In the genomic region with DNA sequence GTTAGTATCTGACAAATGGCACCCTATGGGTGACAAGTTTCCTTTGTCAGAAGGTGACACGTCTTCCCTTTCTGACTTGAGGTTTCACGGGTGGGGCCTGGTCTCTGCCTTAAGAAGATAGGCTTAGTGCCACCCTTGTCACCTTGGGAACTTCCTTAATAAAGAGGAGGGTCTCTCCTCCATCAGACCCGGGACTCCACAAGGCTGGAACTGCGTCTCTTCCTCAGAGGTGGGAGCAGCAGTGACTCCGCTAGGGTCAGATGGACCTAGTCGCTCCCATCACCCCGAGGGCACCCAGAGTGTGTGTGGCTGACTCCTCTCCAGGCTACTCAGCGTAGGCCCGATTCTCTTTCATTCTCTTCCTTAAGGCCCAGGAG, we compare ENCODE assay signal across 8 cellular contexts. TPM values are rescaled to one million over a fixed set of nuclear protein-coding genes. Genes with fewer than 3 reads are reported as not detected.
A peak's percentile ranks its signal among the peaks of the same experiment; 100 is the strongest.
DNase-seq lines count a peak whose midpoint lies in the region; ATAC-seq and TF ChIP-seq lines count a peak whose summit lies in the region.

No MANE protein-coding gene starts in this region.

- peak overlapping the region; percentile 55 for H3K4me3 ChIP-seq in GM12865 (ENCODE audit: low read depth, low read length)
- H3K4me3 ChIP-seq in LNCaP clone FGC (ENCODE audit: low read depth, low read length) = peak overlapping the region; percentile 58
- peak overlapping the region; percentile 59 for H3K4me3 ChIP-seq in brain microvascular endothelial cell (ENCODE audit: low read depth, low read length)
- H3K4me3 ChIP-seq in mesodermal cell (ENCODE audit: extremely low read depth, insufficient read depth, low read length, poor library complexity, severe bottlenecking) = peak overlapping the region; percentile 69
- peak overlapping the region; percentile 72 to 81 for H3K4me3 ChIP-seq in vagina

- no peaks in the 10 kb centered on the region for H3K36me3 ChIP-seq in brain microvascular endothelial cell (replicated peaks)
- no peaks in the 10 kb centered on the region for H3K36me3 ChIP-seq in mesodermal cell (ENCODE audit: control insufficient read depth, insufficient read depth, low read length)
- H3K36me3 ChIP-seq in vagina = no peaks in the 10 kb centered on the region

- no peaks in the 10 kb centered on the region for H3K27me3 ChIP-seq in brain microvascular endothelial cell (replicated peaks)
- H3K27me3 ChIP-seq in vagina = no peaks in the 10 kb centered on the region

- H3K9me3 ChIP-seq in mesodermal cell (ENCODE audit: control insufficient read depth, low read length) (no peaks in the 10 kb centered on the region), vagina (no peaks in the 10 kb centered on the region)

- no peak overlapping the region for H3K27ac ChIP-seq in brain microvascular endothelial cell
- H3K27ac ChIP-seq in mesodermal cell (ENCODE audit: low read depth, low read length, severe bottlenecking) = peak overlapping the region; percentile 53
- no peak overlapping the region for H3K27ac ChIP-seq in vagina

- H3K4me1 ChIP-seq in mesodermal cell (ENCODE audit: control insufficient read depth, insufficient read depth, low read length, poor library complexity, severe bottlenecking) = peaks cover 2% of the 10 kb centered on the region
- peaks cover 26% of the 10 kb centered on the region for H3K4me1 ChIP-seq in vagina

- in situ Hi-C loops in brain microvascular endothelial cell (cut with HindIII; ENCODE audit: low pct_ligation_motif_present, low sequenced_read_pairs) = no loop called here

- TF ChIP-seq CTCF in GM12865 (IDR thresholded peaks at IDR 0.05; ENCODE audit: insufficient read depth, low read depth, low read length, missing control alignments) = no peak
- TF ChIP-seq CTCF in LNCaP clone FGC (IDR thresholded peaks at IDR 0.05; ENCODE audit: control insufficient read depth, extremely low read depth, insufficient read depth) = no peak
- TF ChIP-seq CTCF in brain microvascular endothelial cell (IDR thresholded peaks at IDR 0.05; ENCODE audit: low read depth, low read length, missing control alignments) = no peak
- TF ChIP-seq CTCF in vagina (IDR thresholded peaks at IDR 0.05) = no peak

- DNase-seq in GM12865 (ENCODE audit: low read depth) (no peak), LNCaP clone FGC (ENCODE audit: low read depth) (no peak), brain microvascular endothelial cell (no peak), vagina (ENCODE audit: extremely low spot score in 2 of 2) (no peak), NCI-H446 (lab: John Stamatoyannopoulos, UW) (no peak), dedifferentiated amniotic fluid mesenchymal stem cell (ENCODE audit: extremely low spot score) (no peak)

- no peak for TF ChIP-seq POLR2A in vagina (IDR thresholded peaks at IDR 0.05)

- ATAC-seq in HG03439 (IDR thresholded peaks at IDR 0.05; ENCODE audit: unreplicated experiment) = no peak

- 81 to 86% methylated on average over 8 to 9 of the region's 9 CpGs for WGBS in mesodermal cell (ENCODE audit: insufficient coverage in 2 of 2), 2 experiments

- intact Hi-C loops in vagina (cut with DNase I) = no loop called here

RNA-seq across cellular contexts. Expression of a gene that starts 0.8 kb away (rescaled TPM):
- polyA plus RNA-seq in mesodermal cell (2013, experiment 1 of 2) = 28.2 TPM
- polyA plus RNA-seq in mesodermal cell (2013, experiment 2 of 2) = 24.3 TPM
- total RNA-seq in vagina = 28.2 TPM
